In the genomic region with DNA sequence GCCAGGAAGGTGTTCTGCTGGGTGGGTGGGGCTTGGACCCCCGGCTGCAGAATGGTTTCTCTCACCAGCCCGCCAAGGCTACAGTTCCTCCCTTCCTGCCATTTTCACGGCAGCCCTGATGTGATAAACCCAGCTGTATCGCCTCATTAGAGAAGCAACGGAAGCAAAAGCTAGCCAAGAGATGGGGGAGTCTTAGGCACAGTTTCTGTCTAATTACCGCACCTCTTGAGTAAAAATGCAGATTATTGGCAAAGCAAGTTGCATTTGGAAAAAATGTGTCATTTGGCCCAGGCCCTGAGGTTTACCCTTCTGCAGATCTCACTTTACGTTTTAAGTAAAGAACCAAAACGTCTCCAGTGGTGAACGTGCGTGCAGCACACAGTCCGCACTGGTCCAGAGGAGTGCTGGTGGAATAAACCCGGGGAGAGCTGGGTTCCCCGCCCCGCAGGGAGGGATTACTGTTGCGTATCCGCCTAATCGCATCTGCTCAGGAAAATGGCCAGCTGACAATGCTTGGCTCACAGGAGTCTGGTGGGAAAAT, we compare ENCODE assay signal across 10 cellular contexts.
DNase-seq lines count a peak whose midpoint lies in the region; ATAC-seq and TF ChIP-seq lines count a peak whose summit lies in the region.
"Had no signal": no experiment of that assay in that cellular context is flagged by ENCODE, and none has a peak within 500 bp of the region (broad histone marks: within the 10 kb centered on the region; RNA-seq: fewer than 3 reads in every experiment).

No MANE protein-coding gene starts in this region.

- H3K18ac ChIP-seq in mesendoderm (ENCODE audit: low read length) = peak overlapping the region; percentile 3

- H3K23ac ChIP-seq in mesendoderm (ENCODE audit: low read length) = no peak overlapping the region

- TF ChIP-seq CTCF in vagina (IDR thresholded peaks at IDR 0.05) = no peak

- no peak overlapping the region for H2BK5ac ChIP-seq in mesendoderm (ENCODE audit: low read length)

- no peaks in the 10 kb centered on the region for H3K9me3 ChIP-seq in vagina

- H2BK15ac ChIP-seq in mesendoderm (replicated peaks; ENCODE audit: low read depth) = no peak overlapping the region

- no peak overlapping the region for H4K8ac ChIP-seq in mesendoderm (ENCODE audit: low read depth, low read length)

- H4K5ac ChIP-seq in mesendoderm (ENCODE audit: low read length) = no peak overlapping the region

- H3K79me2 ChIP-seq in mesendoderm (ENCODE audit: control insufficient read depth, insufficient read depth, low read length) = no peaks in the 10 kb centered on the region

- peak; percentile 22 for DNase-seq in stimulated activated CD4-positive, alpha-beta T cell treated with anti-CD3 and anti-CD28 coated beads, Interleukin-15, amount 100 ng/mL, for 24 hours
- DNase-seq in stimulated activated CD4-positive, alpha-beta T cell treated with anti-CD3 and anti-CD28 coated beads, Interleukin-2, amount 100 ng/mL, for 48 hours = no peak
- DNase-seq in cerebellar nuclear complex (lab: John Stamatoyannopoulos, UW) (peak; percentile 16 to 40), mesendoderm (no peak), vagina (ENCODE audit: extremely low spot score in 2 of 2) (peak in 1 of 2 donors; percentile 92), NCI-H774 (lab: John Stamatoyannopoulos, UW) (no peak)
- DNase-seq in activated CD4-positive, CD25-positive, alpha-beta regulatory T cell (lab: John Stamatoyannopoulos, UW) = no peak
- DNase-seq: DND-41, KG1 had no signal

- no peak for ATAC-seq in HG02623 (IDR thresholded peaks at IDR 0.05; ENCODE audit: unreplicated experiment)

- no CpG with 5 or more reads among the region's 17 CpGs for WGBS in mesendoderm (ENCODE audit: extremely low coverage, insufficient coverage, low lambda C conversion rate)

- H3K36me3 ChIP-seq in mesendoderm (ENCODE audit: control insufficient read depth, insufficient read depth, low read length) (no peaks in the 10 kb centered on the region), vagina (peaks cover 0 to 5% of the 10 kb centered on the region in 2 donors)

- H3K27ac ChIP-seq in mesendoderm (ENCODE audit: low read depth, low read length) (no peak overlapping the region), vagina (peak overlapping the region; percentile 44)

- no peak overlapping the region for H3K4ac ChIP-seq in mesendoderm (ENCODE audit: low read depth, low read length)

- H3K4me1 ChIP-seq in mesendoderm (ENCODE audit: control insufficient read depth, low read depth, low read length) = peaks cover 7% of the 10 kb centered on the region
- H3K4me1 ChIP-seq in vagina = peaks cover 7% of the 10 kb centered on the region

- H3K27me3 ChIP-seq in mesendoderm (ENCODE audit: insufficient read depth, low read length, poor library complexity) (no peaks in the 10 kb centered on the region), vagina (no peaks in the 10 kb centered on the region)

- no peak overlapping the region for H3K4me2 ChIP-seq in mesendoderm (ENCODE audit: low read length)

- TF ChIP-seq POLR2A in vagina (IDR thresholded peaks at IDR 0.05) = no peak

- no peak overlapping the region for H2BK120ac ChIP-seq in mesendoderm (ENCODE audit: low read depth, low read length)

- H3K4me3 ChIP-seq in mesendoderm (ENCODE audit: low read length) = no peak overlapping the region
- H3K4me3 ChIP-seq in vagina = peak overlapping the region; percentile 12 to 24

- peaks cover 2% of the 10 kb centered on the region for H3K79me1 ChIP-seq in mesendoderm (ENCODE audit: low read length)

- H3K56ac ChIP-seq in mesendoderm (ENCODE audit: low read length) = no peak overlapping the region

- no peak overlapping the region for H3K9ac ChIP-seq in mesendoderm (ENCODE audit: low read length)

- intact Hi-C loops in vagina (cut with DNase I) = no loop called here

- no peak overlapping the region for H2AK5ac ChIP-seq in mesendoderm (ENCODE audit: low read length)

Comparison
In these comparisons a context has a peak if more than half of its experiments do, and no peak if none do; other contexts are left out.
1. DNase-seq: peak in stimulated activated CD4-positive, alpha-beta T cell treated with anti-CD3 and anti-CD28 coated beads, Interleukin-15, amount 100 ng/mL, for 24 hours (single experiment) and cerebellar nuclear complex (2 of 2); none in stimulated activated CD4-positive, alpha-beta T cell treated with anti-CD3 and anti-CD28 coated beads, Interleukin-2, amount 100 ng/mL, for 48 hours (0 of 2), mesendoderm (single experiment), activated CD4-positive, CD25-positive, alpha-beta regulatory T cell (0 of 4) and NCI-H774 (single experiment).